11 cellular contexts compared by ENCODE assay signal in the genomic region with DNA sequence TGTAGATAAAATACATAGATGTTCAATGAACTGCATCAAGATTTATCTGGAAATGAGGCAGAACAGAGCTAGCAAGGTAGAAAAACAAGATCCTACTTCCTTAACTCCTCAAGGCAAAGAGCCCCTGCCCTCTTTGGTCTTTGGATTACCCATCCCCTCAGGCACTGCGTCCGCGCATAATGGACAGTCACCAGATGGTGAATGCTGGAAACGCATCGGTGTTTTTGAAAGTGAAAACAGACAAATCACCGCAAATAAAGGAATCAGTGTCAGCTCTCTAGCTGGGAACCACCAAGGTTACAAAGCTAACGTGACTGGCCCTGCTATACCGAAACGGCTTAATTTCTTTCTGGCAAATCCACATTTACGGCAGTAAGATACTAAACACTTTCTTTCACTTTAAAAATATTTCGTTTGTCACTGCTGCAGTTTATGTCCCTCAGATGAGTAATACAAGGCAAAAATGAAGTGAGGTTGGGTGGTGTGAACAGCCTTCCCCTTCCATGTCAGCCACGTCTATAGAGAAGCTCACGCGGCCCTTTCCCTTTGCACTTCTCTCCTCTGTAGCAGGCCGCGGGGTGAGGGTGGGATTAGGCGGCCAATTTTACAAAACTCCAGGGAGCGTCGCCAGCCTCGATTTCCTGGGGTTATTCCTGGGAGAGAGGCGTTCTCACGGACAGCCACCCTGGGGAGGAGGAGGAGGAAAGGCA. TPM values are rescaled to one million over a fixed set of nuclear protein-coding genes. Genes with fewer than 3 reads are reported as not detected.
DNase-seq lines count a peak whose midpoint lies in the region; ATAC-seq and TF ChIP-seq lines count a peak whose summit lies in the region.
"Had no signal": no experiment of that assay in that cellular context is flagged by ENCODE, and none has a peak within 500 bp of the region (broad histone marks: within the 10 kb centered on the region; RNA-seq: fewer than 3 reads in every experiment).

No MANE protein-coding gene starts in this region.

- H3K27me3 ChIP-seq in brain microvascular endothelial cell (replicated peaks) (peaks cover 41% of the 10 kb centered on the region), lower lobe of right lung (ENCODE audit: low read depth) (peaks cover 67% of the 10 kb centered on the region), tibial artery (peaks cover 0 to 50% of the 10 kb centered on the region in 2 donors), Karpas-422 (ENCODE audit: low read length) (no peaks in the 10 kb centered on the region)

- intact Hi-C loops in lower lobe of right lung (cut with DNase I): no loop called here
- intact Hi-C loops in tibial artery (cut with DNase I; ENCODE audit: low total_unique reads): no loop called here

- ATAC-seq in activated T-cell treated with anti-CD3 and anti-CD28 coated beads, Interleukin-2, amount 50 U/mL, for 4 hours: peak; percentile 35 to 50
- ATAC-seq in lower lobe of right lung: peak in 1 of 2 donors; percentile 19

- no peaks in the 10 kb centered on the region for H3K79me2 ChIP-seq in Karpas-422 (ENCODE audit: low read length)

- no peaks in the 10 kb centered on the region for H3K9me2 ChIP-seq in Karpas-422 (replicated peaks; ENCODE audit: insufficient read depth, low read length)

- peaks cover 13% of the 10 kb centered on the region for H3K9me3 Mint-ChIP-seq in activated T-cell treated with anti-CD3 and anti-CD28 coated beads, Interleukin-2, amount 50 U/mL, for 4 hours

- no peak overlapping the region for H3K9ac ChIP-seq in Karpas-422 (ENCODE audit: low read length)

- H4K20me1 ChIP-seq in Karpas-422 (ENCODE audit: insufficient read depth, low read depth, low read length): no peaks in the 10 kb centered on the region

- H3K36me3 Mint-ChIP-seq in activated T-cell treated with anti-CD3 and anti-CD28 coated beads, Interleukin-2, amount 50 U/mL, for 4 hours (ENCODE audit: insufficient read depth): no peaks in the 10 kb centered on the region

- H2AFZ ChIP-seq in Karpas-422 (ENCODE audit: low read length): no peak overlapping the region

- H3K36me3 ChIP-seq in brain microvascular endothelial cell (replicated peaks): no peaks in the 10 kb centered on the region
- no peaks in the 10 kb centered on the region for H3K36me3 ChIP-seq in lower lobe of right lung
- H3K36me3 ChIP-seq in tibial artery: no peaks in the 10 kb centered on the region
- no peaks in the 10 kb centered on the region for H3K36me3 ChIP-seq in Karpas-422 (ENCODE audit: insufficient read depth, low read length)

- H3K4me3 Mint-ChIP-seq in activated T-cell treated with anti-CD3 and anti-CD28 coated beads, Interleukin-2, amount 50 U/mL, for 4 hours: peak overlapping the region; percentile 50

- H3K4me1 ChIP-seq in lower lobe of right lung (peaks cover 13% of the 10 kb centered on the region), tibial artery (peaks cover 0 to 31% (median 18%) of the 10 kb centered on the region in 4 donors), Karpas-422 (ENCODE audit: low read length) (no peaks in the 10 kb centered on the region)

- H3K4me3 ChIP-seq in brain microvascular endothelial cell (ENCODE audit: low read depth, low read length): peak overlapping the region; percentile 37
- H3K4me3 ChIP-seq in lower lobe of right lung: peak overlapping the region; percentile 37
- peak overlapping the region; percentile 27 for H3K4me3 ChIP-seq in tibial artery
- no peak overlapping the region for H3K4me3 ChIP-seq in Karpas-422 (ENCODE audit: low read length)

- peaks cover 64% of the 10 kb centered on the region for H3K27me3 Mint-ChIP-seq in activated T-cell treated with anti-CD3 and anti-CD28 coated beads, Interleukin-2, amount 50 U/mL, for 4 hours (ENCODE audit: low read depth)

- DNase-seq in activated T-cell treated with anti-CD3 and anti-CD28 coated beads, Interleukin-2, amount 50 U/mL, for 4 hours: no peak
- DNase-seq in activated T-cell treated with anti-CD3 and anti-CD28 coated beads, Interleukin-2, amount 50 U/mL, for 48 hours: no peak
- DNase-seq in brain microvascular endothelial cell: no peak
- no peak for DNase-seq in lower lobe of right lung
- no peak for DNase-seq in tibial artery
- DNase-seq in SHP77 treated with DMSO at 0.1 percent for 48 hours (lab: John Stamatoyannopoulos, UW): no peak
- DNase-seq in Karpas-422: no peak
- no peak for DNase-seq in activated CD4-positive, alpha-beta T cell treated with anti-CD3 and anti-CD28 coated beads, Interleukin-2, amount 50 U/mL, for 4 hours
- DNase-seq: KBM-7 had no signal

- H3K27ac ChIP-seq in brain microvascular endothelial cell (no peak overlapping the region), lower lobe of right lung (no peak overlapping the region), tibial artery (no peak overlapping the region), Karpas-422 (ENCODE audit: low read length) (no peak overlapping the region)
- H3K27ac ChIP-seq: epithelial cell of prostate had no signal

- TF ChIP-seq CTCF in brain microvascular endothelial cell (IDR thresholded peaks at IDR 0.05; ENCODE audit: low read depth, low read length, missing control alignments): no peak
- TF ChIP-seq CTCF in lower lobe of right lung (IDR thresholded peaks at IDR 0.05): no peak
- TF ChIP-seq CTCF in tibial artery (IDR thresholded peaks at IDR 0.05): no peak

- peaks cover 12% of the 10 kb centered on the region for H3K4me1 Mint-ChIP-seq in activated T-cell treated with anti-CD3 and anti-CD28 coated beads, Interleukin-2, amount 50 U/mL, for 4 hours (ENCODE audit: low read depth)

- no peaks in the 10 kb centered on the region for H3K9me3 ChIP-seq in lower lobe of right lung
- H3K9me3 ChIP-seq in tibial artery: no peaks in the 10 kb centered on the region
- peaks cover 17% of the 10 kb centered on the region for H3K9me3 ChIP-seq in Karpas-422 (ENCODE audit: low read length)

- in situ Hi-C loops in brain microvascular endothelial cell (cut with HindIII; ENCODE audit: low pct_ligation_motif_present, low sequenced_read_pairs): no loop called here

- H3K4me2 ChIP-seq in Karpas-422 (ENCODE audit: low read depth, low read length, poor library complexity, severe bottlenecking): no peak overlapping the region

RNA-seq across cellular contexts. Expression of a gene that starts 0.6 kb away (rescaled TPM):
- total RNA-seq in activated T-cell treated with anti-CD3 and anti-CD28 coated beads, Interleukin-2, amount 50 U/mL, for 4 hours: not detected
- total RNA-seq in lower lobe of right lung: not detected
- not detected in 2 replicates for total RNA-seq in Karpas-422 (2014; rRNA removed; shearing (Covaris generic); ENCODE audit: low replicate concordance)
- total RNA-seq: T-helper 1 cell treated with Interleukin-12 subunit alpha and Interleukin-12 subunit beta and Interleukin-4 antibody, amounts not matched to agents 30 ng/mL and 1 ng/mL, for 36 hours had no signal
